ENCODE assay signal across 19 cellular contexts in genomic region chr2:161971532-161971931, GRCh38.
"Had no signal": no experiment of that assay in that cellular context is flagged by ENCODE, and none has a peak within 500 bp of the region (broad histone marks: within the 10 kb centered on the region; RNA-seq: fewer than 3 reads in every experiment).

No MANE protein-coding gene starts in this region.

- H3K4me3 ChIP-seq: colonic mucosa, heart left ventricle, lung, ovary, tibial artery, upper lobe of left lung, uterus had no signal

- DNase-seq: colonic mucosa; effector CD8-positive, alpha-beta T cell; heart left ventricle; hippocampal formation; left colon; left ventricle myocardium superior; mesenchymal stem cell; naive B cell; ovary; right cardiac atrium; small intestine; stimulated activated CD4-positive, alpha-beta T cell treated with anti-CD3 and anti-CD28 coated beads, Interleukin-2, amount 100 ng/mL, for 48 hours; stimulated activated naive CD8-positive, alpha-beta T cell treated with anti-CD3 and anti-CD28 coated beads, Interleukin-15, Interleukin-2, amounts not matched to agents 100 U/mL and 50 U/mL, for 24 hours; tibial artery; uterus had no signal

- H3K9me3 ChIP-seq: colonic mucosa, heart left ventricle, ovary, tibial artery, upper lobe of left lung, uterus had no signal

- H3K36me3 Mint-ChIP-seq: naive B cell had no signal

- ATAC-seq: esophagus mucosa; heart left ventricle; left colon; left ventricle myocardium superior; right cardiac atrium; stimulated activated naive CD8-positive, alpha-beta T cell treated with anti-CD3 and anti-CD28 coated beads, Interleukin-15, Interleukin-2, amounts not matched to agents 100 U/mL and 50 U/mL, for 24 hours had no signal

- H3K27ac ChIP-seq: colonic mucosa, heart left ventricle, ovary, tibial artery, upper lobe of left lung, uterus had no signal

- H3K36me3 ChIP-seq: colonic mucosa, heart left ventricle, ovary, tibial artery, upper lobe of left lung, uterus had no signal

- H3K27me3 Mint-ChIP-seq: naive B cell, progenitor cell of endocrine pancreas had no signal

- H3K4me1 ChIP-seq: colonic mucosa, tibial artery, upper lobe of left lung, uterus had no signal

- H3K27me3 ChIP-seq: colonic mucosa, heart left ventricle, ovary, upper lobe of left lung, uterus had no signal

- H3K27ac Mint-ChIP-seq: progenitor cell of endocrine pancreas had no signal

- H3K4me1 Mint-ChIP-seq: naive B cell had no signal
